In genomic region chr17:77474292-77474988, GRCh38 we compare ENCODE assay signal across 8 cellular contexts.
A peak's percentile ranks its signal among the peaks of the same experiment; 100 is the strongest.
DNase-seq lines count a peak whose midpoint lies in the region; ATAC-seq and TF ChIP-seq lines count a peak whose summit lies in the region.

No MANE protein-coding gene starts in this region.

- no peak overlapping the region for H3K4me3 ChIP-seq in mesenchymal stem cell (ENCODE audit: insufficient read depth in 1 of 2, low read depth in 1 of 2, low read length in 2 of 2)

- no peak overlapping the region for H2BK15ac ChIP-seq in mesenchymal stem cell (ENCODE audit: low read depth, poor library complexity, severe bottlenecking)

- peak overlapping the region; percentile 77 for H3K9ac ChIP-seq in mesenchymal stem cell (ENCODE audit: low read length)

- peak overlapping the region in 1 of 2 experiments; percentile 32 for H2BK12ac ChIP-seq in mesenchymal stem cell (ENCODE audit: low read length in 2 of 2)

- H3K4me1 Mint-ChIP-seq in HFFc6 (ENCODE audit: low read depth), result peaks cover 100% of the 10 kb centered on the region

- peaks cover 68% of the 10 kb centered on the region for H3K4me1 ChIP-seq in mesenchymal stem cell (ENCODE audit: control insufficient read depth, insufficient read depth, low read depth, low read length)

- peaks cover 21% of the 10 kb centered on the region for H3K27me3 Mint-ChIP-seq in HFFc6 (ENCODE audit: insufficient read depth)

- peaks cover 18 to 23% of the 10 kb centered on the region in 2 experiments for H3K36me3 ChIP-seq in mesenchymal stem cell (ENCODE audit: control insufficient read depth in 1 of 2, insufficient read depth in 2 of 2, low read depth in 1 of 2, low read length in 2 of 2)

- no peaks in the 10 kb centered on the region for H3K9me3 Mint-ChIP-seq in HFFc6

- H3K4me3 Mint-ChIP-seq in HFFc6, result peak overlapping the region; percentile 66

- peak overlapping the region; percentile 7 for H4K8ac ChIP-seq in mesenchymal stem cell (ENCODE audit: low read length)

- H4K91ac ChIP-seq in mesenchymal stem cell (ENCODE audit: low read length), result peak overlapping the region; percentile 31

- H3K23ac ChIP-seq in mesenchymal stem cell (ENCODE audit: low read length in 2 of 2), result no peak overlapping the region

- H3K27me3 ChIP-seq in mesenchymal stem cell (ENCODE audit: control insufficient read depth in 1 of 2, insufficient read depth in 1 of 2, low read length in 2 of 2), result no peaks in the 10 kb centered on the region

- peak overlapping the region; percentile 16 to 50 for H3K18ac ChIP-seq in mesenchymal stem cell (ENCODE audit: low read depth in 1 of 2, low read length in 2 of 2)

- H3K4me2 ChIP-seq in mesenchymal stem cell (ENCODE audit: low read length, poor library complexity, severe bottlenecking), result no peak overlapping the region

- no peak overlapping the region for H2AFZ ChIP-seq in mesenchymal stem cell (ENCODE audit: low read depth, low read length)

- DNase-seq in AG08395 (ENCODE audit: low spot score) (peak; percentile 46), HFFc6 (no peak), amniotic epithelial cell (ENCODE audit: low read depth) (peak; percentile 65), mesenchymal stem cell (no peak), NCI-H1092 (lab: John Stamatoyannopoulos, UW) (no peak), NCI-H748 (lab: John Stamatoyannopoulos, UW; ENCODE audit: unreplicated experiment) (no peak)
- no peak for DNase-seq in activated CD8-positive, alpha-beta memory T cell treated with anti-CD3 and anti-CD28 coated beads for 24 hours

- H3K9me3 ChIP-seq in mesenchymal stem cell (ENCODE audit: control insufficient read depth, low read length), result no peaks in the 10 kb centered on the region

- ATAC-seq in GM21825 (IDR thresholded peaks at IDR 0.05; ENCODE audit: unreplicated experiment), result no peak

- TF ChIP-seq CTCF in HFFc6 (IDR thresholded peaks at IDR 0.05), result no peak

- H3K27ac Mint-ChIP-seq in HFFc6, result peak overlapping the region; percentile 88

- 91% methylated on average over 12 of the region's 12 CpGs for WGBS in mesenchymal stem cell

- no peak overlapping the region for H2BK5ac ChIP-seq in mesenchymal stem cell (ENCODE audit: low read depth, low read length, poor library complexity, severe bottlenecking)

- peak overlapping the region; percentile 35 for H2BK120ac ChIP-seq in mesenchymal stem cell (ENCODE audit: low read depth, low read length)

- H2AK5ac ChIP-seq in mesenchymal stem cell (ENCODE audit: low read length, severe bottlenecking), result peak overlapping the region; percentile 47

- H3K14ac ChIP-seq in mesenchymal stem cell (ENCODE audit: low read length in 2 of 2), result no peak overlapping the region

- H3K36me3 Mint-ChIP-seq in HFFc6 (ENCODE audit: low read depth), result peaks cover 19% of the 10 kb centered on the region

- H3K4ac ChIP-seq in mesenchymal stem cell (ENCODE audit: low read depth in 1 of 2, low read length in 2 of 2), result no peak overlapping the region

- H3K79me1 ChIP-seq in mesenchymal stem cell (replicated peaks; ENCODE audit: low read length, poor library complexity, severe bottlenecking), result peaks cover 4% of the 10 kb centered on the region

- peak overlapping the region; percentile 74 for H3K27ac ChIP-seq in mesenchymal stem cell (ENCODE audit: low read length, poor library complexity, severe bottlenecking)

Comparison
In these comparisons a context has a peak if more than half of its experiments do, and no peak if none do; other contexts are left out.
1. DNase-seq: peak in AG08395 (single experiment) and amniotic epithelial cell (single experiment); none in HFFc6 (single experiment), mesenchymal stem cell (single experiment), NCI-H1092 (single experiment), activated CD8-positive, alpha-beta memory T cell treated with anti-CD3 and anti-CD28 coated beads for 24 hours (single experiment) and NCI-H748 (single experiment).